1 cellular context compared by ENCODE assay signal in the genomic region with DNA sequence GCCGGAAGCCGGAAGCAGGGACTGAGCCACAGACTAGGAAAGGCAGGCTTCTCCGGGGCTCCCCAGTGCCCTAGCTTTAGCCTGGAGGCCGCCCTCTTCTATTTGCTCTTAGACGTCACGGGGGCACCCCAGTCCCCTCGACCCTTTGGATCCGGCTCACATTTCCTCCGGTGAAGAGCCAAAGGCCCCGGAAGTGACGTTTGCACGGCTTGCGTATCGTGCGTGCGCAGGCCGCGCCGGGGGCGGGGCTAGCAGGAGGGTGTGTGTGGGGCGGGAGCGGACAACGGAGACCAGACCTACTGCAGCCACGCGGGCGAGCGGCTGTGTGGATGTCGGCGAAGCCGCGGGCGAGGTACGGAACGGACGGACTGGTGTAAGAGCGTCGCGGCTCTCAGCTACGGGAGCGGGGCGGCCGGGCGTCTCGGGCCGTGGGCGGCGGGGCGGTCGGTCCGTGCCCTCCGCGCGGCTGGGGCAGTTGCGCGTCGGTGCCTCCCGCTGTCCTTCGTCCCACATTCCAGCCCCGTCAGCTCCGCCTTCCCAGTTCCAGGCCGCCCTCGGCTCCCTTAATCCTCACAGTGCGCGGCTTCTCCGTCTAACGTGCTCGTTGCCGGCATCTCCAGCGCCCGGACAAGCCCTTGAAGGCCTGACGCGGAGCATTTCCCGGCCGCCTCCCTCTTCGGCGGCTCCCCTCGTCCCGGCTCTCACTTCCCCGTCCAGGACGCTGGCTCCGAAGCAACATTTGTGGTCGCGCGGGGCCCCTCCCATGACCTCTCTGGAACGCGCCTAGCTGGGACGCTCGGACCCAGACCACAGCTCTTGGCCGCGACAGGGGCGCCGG.
TF ChIP-seq lines count a peak whose summit lies in the region.

No MANE protein-coding gene starts in this region.

TF ChIP-seq in SK-N-SH, 30 proteins besides CTCF, POLR2A, EP300 and RAD21 (continued from another document):
- TF ChIP-seq ZBTB33 (IDR thresholded peaks at IDR 0.05; ENCODE audit: borderline replicate concordance, low read depth): no peak
- peak; percentile 96 for TF ChIP-seq NRF1 (IDR thresholded peaks at IDR 0.05; ENCODE audit: low read depth, low read length)
- TF ChIP-seq MXI1 (IDR thresholded peaks at IDR 0.05; ENCODE audit: low read depth, low read length): peak; percentile 96
- TF ChIP-seq RFX5 (IDR thresholded peaks at IDR 0.05; ENCODE audit: low read length): no peak
- TF ChIP-seq, protein P1, sequence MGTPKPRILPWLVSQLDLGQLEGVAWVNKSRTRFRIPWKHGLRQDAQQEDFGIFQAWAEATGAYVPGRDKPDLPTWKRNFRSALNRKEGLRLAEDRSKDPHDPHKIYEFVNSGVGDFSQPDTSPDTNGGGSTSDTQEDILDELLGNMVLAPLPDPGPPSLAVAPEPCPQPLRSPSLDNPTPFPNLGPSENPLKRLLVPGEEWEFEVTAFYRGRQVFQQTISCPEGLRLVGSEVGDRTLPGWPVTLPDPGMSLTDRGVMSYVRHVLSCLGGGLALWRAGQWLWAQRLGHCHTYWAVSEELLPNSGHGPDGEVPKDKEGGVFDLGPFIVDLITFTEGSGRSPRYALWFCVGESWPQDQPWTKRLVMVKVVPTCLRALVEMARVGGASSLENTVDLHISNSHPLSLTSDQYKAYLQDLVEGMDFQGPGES (IDR thresholded peaks at IDR 0.05; ENCODE audit: low read depth, low read length): no peak
- TF ChIP-seq TAF1 (IDR thresholded peaks at IDR 0.05; ENCODE audit: borderline replicate concordance, low read depth, low read length): peak; percentile 78
- TF ChIP-seq FOXJ3 (CRISPR knock-in tag; IDR thresholded peaks at IDR 0.05): no peak
- TF ChIP-seq SMC3 (IDR thresholded peaks at IDR 0.05; ENCODE audit: low read depth, low read length): 0 out of 2 replicates have a peak, but pooled peaks have one; percentile 2
- TF ChIP-seq FOXM1 (IDR thresholded peaks at IDR 0.05; ENCODE audit: low read depth): no peak
- 0 out of 2 replicates have a peak, but pooled peaks have one; percentile 22 for TF ChIP-seq RCOR1 (IDR thresholded peaks at IDR 0.05; ENCODE audit: low read length)
- TF ChIP-seq, protein P2, sequence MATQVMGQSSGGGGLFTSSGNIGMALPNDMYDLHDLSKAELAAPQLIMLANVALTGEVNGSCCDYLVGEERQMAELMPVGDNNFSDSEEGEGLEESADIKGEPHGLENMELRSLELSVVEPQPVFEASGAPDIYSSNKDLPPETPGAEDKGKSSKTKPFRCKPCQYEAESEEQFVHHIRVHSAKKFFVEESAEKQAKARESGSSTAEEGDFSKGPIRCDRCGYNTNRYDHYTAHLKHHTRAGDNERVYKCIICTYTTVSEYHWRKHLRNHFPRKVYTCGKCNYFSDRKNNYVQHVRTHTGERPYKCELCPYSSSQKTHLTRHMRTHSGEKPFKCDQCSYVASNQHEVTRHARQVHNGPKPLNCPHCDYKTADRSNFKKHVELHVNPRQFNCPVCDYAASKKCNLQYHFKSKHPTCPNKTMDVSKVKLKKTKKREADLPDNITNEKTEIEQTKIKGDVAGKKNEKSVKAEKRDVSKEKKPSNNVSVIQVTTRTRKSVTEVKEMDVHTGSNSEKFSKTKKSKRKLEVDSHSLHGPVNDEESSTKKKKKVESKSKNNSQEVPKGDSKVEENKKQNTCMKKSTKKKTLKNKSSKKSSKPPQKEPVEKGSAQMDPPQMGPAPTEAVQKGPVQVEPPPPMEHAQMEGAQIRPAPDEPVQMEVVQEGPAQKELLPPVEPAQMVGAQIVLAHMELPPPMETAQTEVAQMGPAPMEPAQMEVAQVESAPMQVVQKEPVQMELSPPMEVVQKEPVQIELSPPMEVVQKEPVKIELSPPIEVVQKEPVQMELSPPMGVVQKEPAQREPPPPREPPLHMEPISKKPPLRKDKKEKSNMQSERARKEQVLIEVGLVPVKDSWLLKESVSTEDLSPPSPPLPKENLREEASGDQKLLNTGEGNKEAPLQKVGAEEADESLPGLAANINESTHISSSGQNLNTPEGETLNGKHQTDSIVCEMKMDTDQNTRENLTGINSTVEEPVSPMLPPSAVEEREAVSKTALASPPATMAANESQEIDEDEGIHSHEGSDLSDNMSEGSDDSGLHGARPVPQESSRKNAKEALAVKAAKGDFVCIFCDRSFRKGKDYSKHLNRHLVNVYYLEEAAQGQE (IDR thresholded peaks at IDR 0.05; ENCODE audit: low read depth, low read length): no peak
- no peak for TF ChIP-seq FOSL2 (IDR thresholded peaks at IDR 0.05; ENCODE audit: borderline replicate concordance, low read depth)
- TF ChIP-seq ELF1 (IDR thresholded peaks at IDR 0.05): peak; percentile 97
- peak; percentile 75 for TF ChIP-seq USF1 (IDR thresholded peaks at IDR 0.05; ENCODE audit: borderline replicate concordance, low read depth)
- TF ChIP-seq YY1 (IDR thresholded peaks at IDR 0.05; ENCODE audit: low read depth): peak; percentile 72
- TF ChIP-seq, protein P3, sequence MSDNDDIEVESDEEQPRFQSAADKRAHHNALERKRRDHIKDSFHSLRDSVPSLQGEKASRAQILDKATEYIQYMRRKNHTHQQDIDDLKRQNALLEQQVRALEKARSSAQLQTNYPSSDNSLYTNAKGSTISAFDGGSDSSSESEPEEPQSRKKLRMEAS (IDR thresholded peaks at IDR 0.05; ENCODE audit: low read depth): peak; percentile 98
- TF ChIP-seq PBX3 (IDR thresholded peaks at IDR 0.05): no peak; the same call in 1 of the 2 replicates
- TF ChIP-seq POLR2AphosphoS5 (IDR thresholded peaks at IDR 0.05; ENCODE audit: low read depth, low read length): peak; percentile 94; the same call in 1 of the 2 replicates
- TF ChIP-seq GABPA (IDR thresholded peaks at IDR 0.05; ENCODE audit: low read depth): peak; percentile 87
